Comparison of ENCODE assay signal across 26 cellular contexts in the genomic region with DNA sequence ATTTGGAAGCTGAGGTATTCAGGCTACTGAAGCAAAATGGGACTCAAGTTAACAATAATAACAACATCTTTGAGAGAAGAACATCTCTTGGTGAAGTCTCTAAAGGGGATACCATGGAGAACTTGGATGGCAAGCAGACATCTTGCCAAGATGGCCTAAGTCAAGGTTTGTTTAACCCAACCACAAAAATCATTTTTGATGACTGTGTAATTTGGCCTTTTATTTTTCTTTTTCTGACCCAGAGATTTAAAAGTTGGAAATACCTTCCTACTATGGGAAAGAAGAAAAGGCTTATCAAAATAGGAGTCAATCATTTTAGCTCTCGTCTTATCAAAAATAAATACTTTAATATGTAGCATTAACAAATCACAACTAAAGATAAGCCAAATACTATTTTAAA.
DNase-seq lines count a peak whose midpoint lies in the region; ATAC-seq, FAIRE-seq and TF ChIP-seq lines count a peak whose summit lies in the region.
"Had no signal": no experiment of that assay in that cellular context is flagged by ENCODE, and none has a peak within 500 bp of the region (broad histone marks: within the 10 kb centered on the region; RNA-seq: fewer than 3 reads in every experiment).

No MANE protein-coding gene starts in this region.

- H3K9ac ChIP-seq in Loucy (ENCODE audit: low read depth, low read length, poor library complexity, severe bottlenecking), result no peak overlapping the region
- H3K9ac ChIP-seq in endothelial cell of umbilical vein (replicated peaks; ENCODE audit: extremely low read depth, insufficient read depth, low read length), result no peak overlapping the region
- H3K9ac ChIP-seq: BLaER1 had no signal

- no peaks in the 10 kb centered on the region for H3K9me2 ChIP-seq in Loucy (replicated peaks; ENCODE audit: low read depth, low read length)

- H4K20me1 ChIP-seq in Loucy (ENCODE audit: insufficient read depth, low read length, poor library complexity, severe bottlenecking) (no peaks in the 10 kb centered on the region), endothelial cell of umbilical vein (replicated peaks; ENCODE audit: control insufficient read depth, extremely low read depth, insufficient read depth, low read length) (no peaks in the 10 kb centered on the region)
- H4K20me1 ChIP-seq: BLaER1 had no signal

- H3K27ac ChIP-seq in A549 (no peak overlapping the region), endothelial cell of umbilical vein (ENCODE audit: insufficient read depth, low read depth, low read length) (no peak overlapping the region)
- H3K27ac ChIP-seq: BLaER1 had no signal

- no peak overlapping the region for H3K4me3 ChIP-seq in A549
- H3K4me3 ChIP-seq in Loucy (ENCODE audit: low read length, poor library complexity, severe bottlenecking), result no peak overlapping the region
- H3K4me3 ChIP-seq in endothelial cell of umbilical vein (replicated peaks in 1 of 3; ENCODE audit: insufficient read depth in 1 of 3, low read depth in 1 of 3, low read length in 3 of 3), result no peak overlapping the region
- H3K4me3 ChIP-seq: BLaER1, GM12878 had no signal

- peak; percentile 57 for FAIRE-seq in A204.1 (lab: Jason Lieb, UNC)
- FAIRE-seq in A549 (lab: Jason Lieb, UNC), result peak; percentile 18
- FAIRE-seq in endothelial cell of umbilical vein (lab: Jason Lieb, UNC), result peak; percentile 35
- FAIRE-seq: GM12878, GM12892, GM18507 had no signal

- no peaks in the 10 kb centered on the region for H3K79me2 ChIP-seq in Loucy (ENCODE audit: insufficient read depth, low read length)
- H3K79me2 ChIP-seq in endothelial cell of umbilical vein (ENCODE audit: control insufficient read depth, insufficient read depth, low read length), result no peaks in the 10 kb centered on the region

- intact Hi-C loops in endothelial cell of umbilical vein (cut with micrococcal nuclease), result no loop called here

- ATAC-seq in A549 (no peak), HG02610 (IDR thresholded peaks at IDR 0.05; ENCODE audit: unreplicated experiment) (no peak)
- ATAC-seq: GM12878 had no signal

- H3K9me3 ChIP-seq in A549 (no peaks in the 10 kb centered on the region), Loucy (ENCODE audit: insufficient read depth, low read depth, low read length) (no peaks in the 10 kb centered on the region), endothelial cell of umbilical vein (replicated peaks; ENCODE audit: control insufficient read depth, insufficient read depth, low read length) (no peaks in the 10 kb centered on the region)
- H3K9me3 ChIP-seq: BE2C, BLaER1 had no signal

- CTCF ChIA-PET in A549 (lab: Yijun Ruan, JAX) (interaction anchor here (0.6 to 2.9 kb wide), 5 partner anchors 144 to 1366 kb away, joined by 3 to 17 read pairs (median 4); a partner anchor contains a TSS), endothelial cell of umbilical vein (lab: Charles Lee) (interaction anchor here (1.0 to 1.2 kb wide), 3 partner anchors 15 to 802 kb away, joined by 3 to 6 read pairs (median 4); no protein-coding TSS in a partner anchor)

- dilution Hi-C loops in endothelial cell of umbilical vein (cut with MboI; ENCODE audit: extremely low pct_ligation_motif_present, low sequenced_read_pairs), result no loop called here

- H3K27me3 ChIP-seq in Loucy (ENCODE audit: insufficient read depth, low read length, poor library complexity, severe bottlenecking) (no peaks in the 10 kb centered on the region), endothelial cell of umbilical vein (ENCODE audit: control insufficient read depth in 2 of 2, insufficient read depth in 2 of 2, low read length in 2 of 2) (no peaks in the 10 kb centered on the region)
- H3K27me3 ChIP-seq: BE2C, BLaER1 had no signal

- POLR2A ChIA-PET in A549 (lab: Yijun Ruan, JAX) (no interaction called here), endothelial cell of umbilical vein (lab: Charles Lee) (no interaction called here)

- TF ChIP-seq EP300 in A549 (IDR thresholded peaks at IDR 0.05), result no peak

- TF ChIP-seq POLR2A in A549 (IDR thresholded peaks at IDR 0.05; ENCODE audit: low read length) (no peak), endothelial cell of umbilical vein (IDR thresholded peaks at IDR 0.05; ENCODE audit: low read depth, low read length) (no peak)

- H2AFZ ChIP-seq in Loucy (ENCODE audit: low read length), result 0 out of 2 replicates have a peak overlapping the region, but pooled peaks have one; percentile 26
- no peak overlapping the region for H2AFZ ChIP-seq in endothelial cell of umbilical vein (ENCODE audit: low read depth, low read length)

- TF ChIP-seq CTCF in A549 (IDR thresholded peaks at IDR 0.05) (no peak), Loucy (conservative IDR thresholded peaks at IDR 0.05; ENCODE audit: low read length) (no peak), endothelial cell of umbilical vein (IDR thresholded peaks at IDR 0.05; ENCODE audit: extremely low read depth in 1 of 2, insufficient read depth in 1 of 2, low read depth in 1 of 2, low read length in 2 of 2) (no peak)

- H3K4me1 ChIP-seq in A549 (peaks cover 32% of the 10 kb centered on the region), Loucy (ENCODE audit: insufficient read depth, low read length, poor library complexity, severe bottlenecking) (no peaks in the 10 kb centered on the region), endothelial cell of umbilical vein (ENCODE audit: control insufficient read depth, extremely low read depth, insufficient read depth, low read length) (no peaks in the 10 kb centered on the region)
- H3K4me1 ChIP-seq: BE2C, BLaER1 had no signal

- no peaks in the 10 kb centered on the region for H3K9me1 ChIP-seq in endothelial cell of umbilical vein (replicated peaks; ENCODE audit: control insufficient read depth, extremely low read depth, insufficient read depth, low read length)

- no peaks in the 10 kb centered on the region for H3F3A ChIP-seq in Loucy (ENCODE audit: low read depth)

- DNase-seq in A549 (ENCODE audit: low read depth in 1 of 2, low spot score in 1 of 2) (no peak), endothelial cell of umbilical vein (ENCODE audit: low read depth, low spot score) (no peak), SKM-1 (lab: John Stamatoyannopoulos, UW; ENCODE audit: unreplicated experiment) (no peak), ureter (ENCODE audit: low spot score) (no peak)
- DNase-seq: 8988T; ACHN; BE2C; C1 segment of cervical spinal cord; CD4-positive, alpha-beta memory T cell; CD4-positive, CD25-positive, alpha-beta regulatory T cell; CD8-positive, alpha-beta memory T cell; COR-L47; DMS 273 treated with DMSO at 0.1 percent for 48 hours; DMS153; DMS53; DMS79; DND-41; EL; GDM1 had no signal

- no TSS peak for BruUV-seq in endothelial cell of umbilical vein (replicated peaks; lab: Mats Ljungman, UMichigan)

- H3K4me2 ChIP-seq in A549 (no peak overlapping the region), Loucy (ENCODE audit: low read depth, low read length, poor library complexity, severe bottlenecking) (no peak overlapping the region), endothelial cell of umbilical vein (ENCODE audit: insufficient read depth, low read length) (no peak overlapping the region)
- H3K4me2 ChIP-seq: BLaER1 had no signal

- no peak for TF ChIP-seq RAD21 in A549 (conservative IDR thresholded peaks at IDR 0.05 in 1 of 2, IDR thresholded peaks at IDR 0.05 in 1 of 2)

- H3K36me3 ChIP-seq in Loucy (ENCODE audit: insufficient read depth, low read length) (no peaks in the 10 kb centered on the region), endothelial cell of umbilical vein (ENCODE audit: control insufficient read depth in 2 of 2, extremely low read depth in 1 of 2, insufficient read depth in 2 of 2, low read length in 2 of 2) (no peaks in the 10 kb centered on the region)
- H3K36me3 ChIP-seq: BE2C, BLaER1 had no signal

- WGBS in A549 (ENCODE audit: missing lambda C conversion rate), result 88% methylated on average over 1 of the region's 1 CpG

TF ChIP-seq in A549, 52 proteins besides CTCF, POLR2A, EP300 and RAD21:
- TF ChIP-seq GATA3 (IDR thresholded peaks at IDR 0.05; ENCODE audit: borderline replicate concordance), result no peak
- no peak for TF ChIP-seq KDM5A (IDR thresholded peaks at IDR 0.05)
- TF ChIP-seq EHMT2 (IDR thresholded peaks at IDR 0.05; ENCODE audit: low read depth), result no peak
- TF ChIP-seq MAFK (IDR thresholded peaks at IDR 0.05; ENCODE audit: partially characterized antibody), result peak; percentile 51

TF ChIP-seq in endothelial cell of umbilical vein, 7 proteins besides CTCF, POLR2A, EP300 and RAD21:
- no peak for TF ChIP-seq EZH2 (IDR thresholded peaks at IDR 0.05; ENCODE audit: borderline replicate concordance, low read depth, low read length, severe bottlenecking)
- TF ChIP-seq MYC (IDR thresholded peaks at IDR 0.05; ENCODE audit: low read depth, low read length), result no peak
- no peak for TF ChIP-seq JUN (IDR thresholded peaks at IDR 0.05; ENCODE audit: borderline replicate concordance, insufficient read depth, insufficient read length, low read depth)
- TF ChIP-seq, protein P1, sequence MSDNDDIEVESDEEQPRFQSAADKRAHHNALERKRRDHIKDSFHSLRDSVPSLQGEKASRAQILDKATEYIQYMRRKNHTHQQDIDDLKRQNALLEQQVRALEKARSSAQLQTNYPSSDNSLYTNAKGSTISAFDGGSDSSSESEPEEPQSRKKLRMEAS (IDR thresholded peaks at IDR 0.05; ENCODE audit: insufficient read depth, insufficient read length), result no peak
- no peak for TF ChIP-seq GATA2 (IDR thresholded peaks at IDR 0.05; ENCODE audit: insufficient read depth, insufficient read length, low read depth, low read length)
